8 cellular contexts compared by ENCODE assay signal in genomic region chr3:150183619-150184425, GRCh38.
DNase-seq lines count a peak whose midpoint lies in the region; ATAC-seq and TF ChIP-seq lines count a peak whose summit lies in the region.

No MANE protein-coding gene starts in this region.

- H3K4me1 ChIP-seq in iPS-18a (ENCODE audit: control insufficient read depth, low read depth, low read length) (no peaks in the 10 kb centered on the region), gastrocnemius medialis (peaks cover 5 to 9% of the 10 kb centered on the region in 2 donors)

- peak overlapping the region; percentile 7 for H3K9ac ChIP-seq in iPS-18a (ENCODE audit: low read length)

- H3K4me3 ChIP-seq in iPS-18a (ENCODE audit: low read length) (peak overlapping the region; percentile 64), gastrocnemius medialis (peak overlapping the region; percentile 35 to 46 (median 38))

- intact Hi-C loops in gastrocnemius medialis (cut with DNase I; ENCODE audit: low total_unique reads), result loop anchor here (1.0 to 5.0 kb wide), 3 partner anchors 147 to 248 kb away; no protein-coding TSS in a partner anchor

- H3K36me3 ChIP-seq in iPS-18a (ENCODE audit: control insufficient read depth, low read depth, low read length) (no peaks in the 10 kb centered on the region), gastrocnemius medialis (no peaks in the 10 kb centered on the region)

- H3K27me3 ChIP-seq in iPS-18a (ENCODE audit: control insufficient read depth, insufficient read depth, low read length), result peaks cover 13% of the 10 kb centered on the region
- H3K27me3 ChIP-seq in gastrocnemius medialis, result no peaks in the 10 kb centered on the region

- in situ Hi-C loops in T47D (cut with HindIII; ENCODE audit: low pct_unique_long_range_greater_than_20kb, low sequenced_read_pairs), result no loop called here
- in situ Hi-C loops in gastrocnemius medialis (cut with MboI; ENCODE audit: low sequenced_read_pairs in 4 of 4), result loop anchor here in 3 of 4 donors (5.0 to 10.0 kb wide), 3 partner anchors 209 to 217 kb away; partner anchors contain the start of gene PFN2 (in 2 of the 3)

- H3K27ac ChIP-seq in iPS-18a (ENCODE audit: low read length), result no peak overlapping the region
- H3K27ac ChIP-seq in gastrocnemius medialis, result peak overlapping the region; percentile 71 to 77 (median 74)

- no peaks in the 10 kb centered on the region for H3K9me3 ChIP-seq in iPS-18a (ENCODE audit: control insufficient read depth, low read depth, low read length)
- H3K9me3 ChIP-seq in gastrocnemius medialis, result no peaks in the 10 kb centered on the region

- TF ChIP-seq POLR2A in gastrocnemius medialis (IDR thresholded peaks at IDR 0.05), result no peak

- TF ChIP-seq CTCF in GM12874 (IDR thresholded peaks at IDR 0.05; ENCODE audit: insufficient read depth, low read depth, low read length) (peak; percentile 60), gastrocnemius medialis (IDR thresholded peaks at IDR 0.05 in 4 of 5, conservative IDR thresholded peaks at IDR 0.05 in 1 of 5) (peak; percentile 50 to 77 (median 70))

- DNase-seq in NCI-H146 treated with DMSO at 0.1 percent for 48 hours (lab: John Stamatoyannopoulos, UW; ENCODE audit: unreplicated experiment) (peak; percentile 88), T-helper 9 cell (peak; percentile 15), T47D (ENCODE audit: low read depth in 1 of 2, low spot score in 1 of 2) (peak; percentile 53 to 87), gastrocnemius medialis (peak; percentile 74 to 82)

- peak; percentile 80 for ATAC-seq in HG02840 (IDR thresholded peaks at IDR 0.05; ENCODE audit: low FRiP score, unreplicated experiment)
- peak; percentile 99 for ATAC-seq in gastrocnemius medialis
- ATAC-seq in HG03196 (IDR thresholded peaks at IDR 0.05; ENCODE audit: unreplicated experiment), result no peak

Comparison
In these comparisons a context has a peak if more than half of its experiments do, and no peak if none do; other contexts are left out.
1. DNase-seq: peak in every context shown above with its lines; median percentile 88 in NCI-H146 treated with DMSO at 0.1 percent for 48 hours; 78 in gastrocnemius medialis; 70 in T47D; 15 in T-helper 9 cell.